ENCODE assay signal across 1 cellular context in genomic region chr16:29951966-29952365, GRCh38.
A peak's percentile ranks its signal among the peaks of the same experiment; 100 is the strongest.
TF ChIP-seq lines count a peak whose summit lies in the region.

No MANE protein-coding gene starts in this region.

TF ChIP-seq in HepG2, 621 proteins besides CTCF, POLR2A, EP300 and RAD21:
- TF ChIP-seq ETV5 (CRISPR knock-in tag; IDR thresholded peaks at IDR 0.05; ENCODE audit: borderline replicate concordance) (no peak), TARDBP (CRISPR knock-in tag; IDR thresholded peaks at IDR 0.05) (no peak), ZNF687 (CRISPR knock-in tag; IDR thresholded peaks at IDR 0.05) (0 out of 2 replicates have a peak, but pooled peaks have one; percentile 14), RXRA (CRISPR knock-in tag; IDR thresholded peaks at IDR 0.05) (0 out of 2 replicates have a peak, but pooled peaks have one; percentile 16), XRCC5 (optimal IDR thresholded peaks at IDR 0.05; ENCODE audit: low read length) (peak; percentile 30), STAG1 (CRISPR knock-in tag; IDR thresholded peaks at IDR 0.05) (peak; percentile 29; the same call in 1 of the 2 replicates)
